In genomic region chr12:48925218-48925871, GRCh38 we compare ENCODE assay signal across 8 cellular contexts. TPM values are rescaled to one million over a fixed set of nuclear protein-coding genes. Genes with fewer than 3 reads are reported as not detected.
DNase-seq lines count a peak whose midpoint lies in the region; ATAC-seq and TF ChIP-seq lines count a peak whose summit lies in the region.

FKBP11 (minus strand) TSS chr12:48925492; CDS start chr12:48925428, 64 bp downstream.

- H3K9me3 Mint-ChIP-seq in activated CD4-positive, alpha-beta memory T cell treated with anti-CD3 and anti-CD28 coated beads for 36 hours, result no peaks in the 10 kb centered on the region

- intact Hi-C loops in activated CD4-positive, alpha-beta memory T cell treated with anti-CD3 and anti-CD28 coated beads for 36 hours (cut with micrococcal nuclease), result loop anchor here (2.0 kb wide), 2 partner anchors 51 to 69 kb away; no protein-coding TSS in a partner anchor

- peaks cover 24% of the 10 kb centered on the region for H3K4me1 ChIP-seq in effector memory CD4-positive, alpha-beta T cell (ENCODE audit: control insufficient read depth, insufficient read depth, low read length, poor library complexity, severe bottlenecking)

- POLR2A ChIA-PET in activated CD4-positive, alpha-beta memory T cell treated with anti-CD3 and anti-CD28 coated beads for 36 hours (lab: Charles Lee), result interaction anchor here (0.5 to 3.0 kb wide), 9 partner anchors 8 to 773 kb away, joined by 3 to 10 read pairs (median 5); partner anchors contain the start of genes ARF3, DDN, RHEBL1 and RND1

- H3K4me3 ChIP-seq in effector memory CD4-positive, alpha-beta T cell (ENCODE audit: insufficient read depth, low read depth, low read length, poor library complexity, severe bottlenecking), result peak within 1 kb of the TSS; percentile 100

- CTCF ChIA-PET in activated CD4-positive, alpha-beta memory T cell treated with anti-CD3 and anti-CD28 coated beads for 36 hours (lab: Charles Lee), result interaction anchor here (0.9 to 7.1 kb wide), 14 partner anchors 9 to 73 kb away, joined by 3 to 58 read pairs (median 6); partner anchors contain the start of genes ARF3 and DDX23

- peak; percentile 65 for ATAC-seq in GM19467 (IDR thresholded peaks at IDR 0.05; ENCODE audit: unreplicated experiment)

- H3K27ac Mint-ChIP-seq in activated CD4-positive, alpha-beta memory T cell treated with anti-CD3 and anti-CD28 coated beads for 36 hours, result peak within 1 kb of the TSS; percentile 94

- H3K4me3 Mint-ChIP-seq in activated CD4-positive, alpha-beta memory T cell treated with anti-CD3 and anti-CD28 coated beads for 36 hours, result peak within 1 kb of the TSS; percentile 88

- no peaks in the 10 kb centered on the region for H3K27me3 ChIP-seq in effector memory CD4-positive, alpha-beta T cell (replicated peaks; ENCODE audit: control insufficient read depth, insufficient read depth, low read length, poor library complexity, severe bottlenecking)

- H3K9me3 ChIP-seq in effector memory CD4-positive, alpha-beta T cell (ENCODE audit: control insufficient read depth, low read length), result no peaks in the 10 kb centered on the region

- peak; percentile 83 for DNase-seq in HuH-7 (ENCODE audit: low spot score)
- peak; percentile 81 for DNase-seq in activated CD4-positive, alpha-beta memory T cell treated with anti-CD3 and anti-CD28 coated beads for 36 hours
- peak; percentile 68 to 72 (median 69) for DNase-seq in effector memory CD4-positive, alpha-beta T cell
- DNase-seq in mesenteric fat pad (ENCODE audit: low spot score), result peak; percentile 94
- DNase-seq in stimulated activated CD8-positive, alpha-beta memory T cell treated with anti-CD3 and anti-CD28 coated beads, Interleukin-2, amount 100 ng/mL, for 48 hours (ENCODE audit: low read depth in 2 of 2), result peak; percentile 61 to 70
- no peak for DNase-seq in NCI-H2029 (lab: John Stamatoyannopoulos, UW)

- H3K4me1 Mint-ChIP-seq in activated CD4-positive, alpha-beta memory T cell treated with anti-CD3 and anti-CD28 coated beads for 36 hours (ENCODE audit: low read depth), result peaks cover 47% of the 10 kb centered on the region

- peak within 1 kb of the TSS; percentile 77 for H3K27ac ChIP-seq in C4-2B
- peak within 1 kb of the TSS; percentile 95 for H3K27ac ChIP-seq in effector memory CD4-positive, alpha-beta T cell (ENCODE audit: insufficient read depth, low read length, poor library complexity, severe bottlenecking)

- H3K27me3 Mint-ChIP-seq in activated CD4-positive, alpha-beta memory T cell treated with anti-CD3 and anti-CD28 coated beads for 36 hours, result no peaks in the 10 kb centered on the region

- TF ChIP-seq CTCF in C4-2B (conservative IDR thresholded peaks at IDR 0.05), result no peak

- peaks cover 13% of the 10 kb centered on the region for H3K36me3 ChIP-seq in effector memory CD4-positive, alpha-beta T cell (ENCODE audit: control insufficient read depth, insufficient read depth, low read length)

- peaks cover 32% of the 10 kb centered on the region for H3K36me3 Mint-ChIP-seq in activated CD4-positive, alpha-beta memory T cell treated with anti-CD3 and anti-CD28 coated beads for 36 hours

RNA-seq across cellular contexts. Expression of gene FKBP11, which starts in this region (rescaled TPM):
- 10 to 100 TPM; 82.0 to 89.0 TPM for total RNA-seq in activated CD4-positive, alpha-beta memory T cell treated with anti-CD3 and anti-CD28 coated beads for 36 hours
- total RNA-seq in mesenteric fat pad, result 34.2 TPM
